Comparison of ENCODE assay signal across 18 cellular contexts in genomic region chr19:41530184-41530534, GRCh38. TPM values are rescaled to one million over a fixed set of nuclear protein-coding genes. Genes with fewer than 3 reads are reported as not detected.
A peak's percentile ranks its signal among the peaks of the same experiment; 100 is the strongest.
DNase-seq lines count a peak whose midpoint lies in the region; ATAC-seq and TF ChIP-seq lines count a peak whose summit lies in the region.
"Had no signal": no experiment of that assay in that cellular context is flagged by ENCODE, and none has a peak within 500 bp of the region (broad histone marks: within the 10 kb centered on the region; RNA-seq: fewer than 3 reads in every experiment).

No MANE protein-coding gene starts in this region.

- no peak overlapping the region for H3K27ac ChIP-seq in MM.1S (ENCODE audit: low read length)
- H3K27ac ChIP-seq in dorsolateral prefrontal cortex: peak overlapping the region in 36 of 59 donors; percentile 6 to 87 (median 70)
- peak overlapping the region in 13 of 21 experiments; percentile 8 to 78 (median 67) for H3K27ac ChIP-seq in skin epidermis

- no peaks in the 10 kb centered on the region for H3K36me3 ChIP-seq in MM.1S (replicated peaks; ENCODE audit: insufficient read depth, low read length)
- H3K36me3 ChIP-seq: gastroesophageal sphincter, Peyer's patch, tibial nerve had no signal

- H2AFZ ChIP-seq in MM.1S (ENCODE audit: low read length): no peak overlapping the region

- POLR2A ChIA-PET in activated CD4-positive, alpha-beta T cell treated with anti-CD3 and anti-CD28 coated beads for 36 hours (lab: Charles Lee): interaction anchor here (1.1 to 1.8 kb wide), 2 partner anchors 19 to 21 kb away, joined by 3 to 11 read pairs; no protein-coding TSS in a partner anchor

- H3K9ac ChIP-seq in MM.1S (ENCODE audit: low read length): no peak overlapping the region

- no peaks in the 10 kb centered on the region for H3K9me2 ChIP-seq in MM.1S (replicated peaks; ENCODE audit: insufficient read depth, low read length)

- H3K27ac Mint-ChIP-seq in activated CD4-positive, alpha-beta T cell treated with anti-CD3 and anti-CD28 coated beads for 36 hours: no peak overlapping the region

- peaks cover 27% of the 10 kb centered on the region for H3K9me3 Mint-ChIP-seq in activated CD4-positive, alpha-beta T cell treated with anti-CD3 and anti-CD28 coated beads for 36 hours (ENCODE audit: low read depth)

- H3K4me1 ChIP-seq in MM.1S (ENCODE audit: low read length): peaks cover 70% of the 10 kb centered on the region

- no peaks in the 10 kb centered on the region for H4K20me1 ChIP-seq in MM.1S (ENCODE audit: insufficient read depth, low read length)

- H3K4me3 Mint-ChIP-seq in activated CD4-positive, alpha-beta T cell treated with anti-CD3 and anti-CD28 coated beads for 36 hours: peak overlapping the region; percentile 9

- peaks cover 4% of the 10 kb centered on the region for H3K27me3 Mint-ChIP-seq in activated CD4-positive, alpha-beta T cell treated with anti-CD3 and anti-CD28 coated beads for 36 hours

- no peak for TF ChIP-seq CTCF in MM.1S (IDR thresholded peaks at IDR 0.05; ENCODE audit: low read length)
- no peak for TF ChIP-seq CTCF in dorsolateral prefrontal cortex (IDR thresholded peaks at IDR 0.05 in 54 of 56, conservative IDR thresholded peaks at IDR 0.05 in 2 of 56; ENCODE audit: low read depth in 1 of 56, partially characterized antibody in 56 of 56)

- CTCF ChIA-PET in activated CD4-positive, alpha-beta T cell treated with anti-CD3 and anti-CD28 coated beads for 36 hours (lab: Charles Lee): interaction anchor here (0.6 to 4.7 kb wide), 5 partner anchors 8 to 110 kb away, joined by 3 to 31 read pairs (median 4); no protein-coding TSS in a partner anchor

- DNase-seq in activated CD4-positive, alpha-beta T cell treated with anti-CD3 and anti-CD28 coated beads for 36 hours: no peak
- no peak for DNase-seq in activated CD4-positive, alpha-beta T cell treated with anti-CD3 and anti-CD28 coated beads, Interleukin-2, amount 50 U/mL, for 48 hours
- DNase-seq in MM.1S (no peak), dorsolateral prefrontal cortex (no peak), G401 (ENCODE audit: low spot score) (no peak), SIG-M5 (lab: John Stamatoyannopoulos, UW) (no peak)
- DNase-seq: Calu3; effector memory CD4-positive, alpha-beta T cell; NCI-H1105; Peyer's patch; T-helper 9 cell had no signal

- peaks cover 49% of the 10 kb centered on the region for H3K4me1 Mint-ChIP-seq in activated CD4-positive, alpha-beta T cell treated with anti-CD3 and anti-CD28 coated beads for 36 hours

- no peak for ATAC-seq in activated CD4-positive, alpha-beta T cell treated with anti-CD3 and anti-CD28 coated beads for 36 hours
- ATAC-seq in GM18873 (IDR thresholded peaks at IDR 0.05; ENCODE audit: low FRiP score, unreplicated experiment): no peak

- peaks cover 15% of the 10 kb centered on the region for H3K79me2 ChIP-seq in MM.1S (ENCODE audit: low read length)

- in situ Hi-C loops in G401 (cut with HindIII; ENCODE audit: low sequenced_read_pairs): no loop called here

- peaks cover 14% of the 10 kb centered on the region for H3K36me3 Mint-ChIP-seq in activated CD4-positive, alpha-beta T cell treated with anti-CD3 and anti-CD28 coated beads for 36 hours (ENCODE audit: low read depth)

- H3K9me3 ChIP-seq in MM.1S (replicated peaks; ENCODE audit: insufficient read depth, low read length): no peaks in the 10 kb centered on the region
- H3K9me3 ChIP-seq: gastroesophageal sphincter, tibial nerve had no signal

- H3F3A ChIP-seq in MM.1S (ENCODE audit: insufficient read depth, low read length): peaks cover 22% of the 10 kb centered on the region

- H3K4me2 ChIP-seq in MM.1S (ENCODE audit: low read depth, low read length): peak overlapping the region; percentile 28

- intact Hi-C loops in activated CD4-positive, alpha-beta T cell treated with anti-CD3 and anti-CD28 coated beads for 36 hours (cut with DNase I, micrococcal nuclease): loop anchor here in 1 of 2 experiments (5.0 kb wide), 2 partner anchors 133 to 268 kb away; partner anchors contain the start of genes BCKDHA, EXOSC5 and HNRNPUL1
- intact Hi-C loops in dorsolateral prefrontal cortex (cut with DNase I): no loop called here

- no peaks in the 10 kb centered on the region; the same call in 1 of the 2 replicates for H3K27me3 ChIP-seq in MM.1S (replicated peaks; ENCODE audit: insufficient read depth, low read length)
- peaks cover 0 to 58% (median 16%) of the 10 kb centered on the region in 45 donors for H3K27me3 ChIP-seq in dorsolateral prefrontal cortex
- H3K27me3 ChIP-seq: Peyer's patch had no signal

- H3K4me3 ChIP-seq in MM.1S (ENCODE audit: low read length): no peak overlapping the region
- peak overlapping the region in 4 of 59 donors; percentile 2 to 25 (median 10) for H3K4me3 ChIP-seq in dorsolateral prefrontal cortex
- H3K4me3 ChIP-seq in skin epidermis: no peak overlapping the region
- H3K4me3 ChIP-seq: gastroesophageal sphincter had no signal

RNA-seq across cellular contexts. Expression of gene CEACAM21, which starts 45.8 kb away (rescaled TPM):
- 10 to 100 TPM; 22.1 to 27.6 TPM for total RNA-seq in activated CD4-positive, alpha-beta T cell treated with anti-CD3 and anti-CD28 coated beads for 36 hours
- 1 to 10 TPM in 67 of 120 experiments, under 1 TPM in 34, not detected in 19; 0.37 to 6.3 (median 1.5) TPM for total RNA-seq in dorsolateral prefrontal cortex
- total RNA-seq in G401 (2014; rRNA removed; shearing (Covaris generic)): 0.12 and 3.6 TPM in 2 replicates
- total RNA-seq: Calu3, kidney epithelial cell, myocyte, NCI-H460 had no signal
